17 cellular contexts compared by ENCODE assay signal in genomic region chr15:65494066-65494465, GRCh38. TPM values are rescaled to one million over a fixed set of nuclear protein-coding genes. Genes with fewer than 3 reads are reported as not detected.
DNase-seq lines count a peak whose midpoint lies in the region; ATAC-seq and TF ChIP-seq lines count a peak whose summit lies in the region.
"Had no signal": no experiment of that assay in that cellular context is flagged by ENCODE, and none has a peak within 500 bp of the region (broad histone marks: within the 10 kb centered on the region; RNA-seq: fewer than 3 reads in every experiment).

No MANE protein-coding gene starts in this region.

- H3K27ac ChIP-seq in right atrium auricular region (no peak overlapping the region), SJCRH30 (no peak overlapping the region)
- H3K27ac ChIP-seq: BLaER1 treated with 17β-estradiol and CSF1 and Interleukin-3, amounts not matched to agents 10 nM and 100 nM had no signal

- ATAC-seq in natural killer cell: no peak
- no peak for ATAC-seq in natural killer cell treated with Interleukin-12 subunit alpha and Interleukin-12 subunit beta and Interleukin-15 and Interleukin-18, amount 100 ng/mL, for 72 hours

- H3K36me3 ChIP-seq in right atrium auricular region (peaks cover 60% of the 10 kb centered on the region), SJCRH30 (peaks cover 65% of the 10 kb centered on the region)

- CTCF ChIA-PET in HEK293T (lab: Yijun Ruan, JAX): no interaction called here

- H3K9me3 Mint-ChIP-seq in natural killer cell: no peaks in the 10 kb centered on the region
- H3K9me3 Mint-ChIP-seq in natural killer cell treated with Interleukin-12 subunit alpha and Interleukin-12 subunit beta and Interleukin-15 and Interleukin-18, amount 100 ng/mL, for 72 hours: no peaks in the 10 kb centered on the region
- H3K9me3 Mint-ChIP-seq: CD14-positive monocyte; CD4-positive, alpha-beta T cell; CD8-positive, alpha-beta memory T cell had no signal

- POLR2A ChIA-PET in HEK293T (lab: Yijun Ruan, JAX): no interaction called here

- peak overlapping the region; percentile 25 to 68 for H3K27ac Mint-ChIP-seq in natural killer cell
- H3K27ac Mint-ChIP-seq in natural killer cell treated with Interleukin-12 subunit alpha and Interleukin-12 subunit beta and Interleukin-15 and Interleukin-18, amount 100 ng/mL, for 72 hours: no peak overlapping the region
- H3K27ac Mint-ChIP-seq: B cell; CD4-positive, alpha-beta T cell had no signal

- intact Hi-C loops in natural killer cell (cut with micrococcal nuclease): no loop called here

- H3K4me1 ChIP-seq in right atrium auricular region: no peaks in the 10 kb centered on the region
- no peaks in the 10 kb centered on the region for H3K4me1 ChIP-seq in SJCRH30
- H3K4me1 ChIP-seq: HAP-1 had no signal

- DNase-seq in natural killer cell (no peak), epithelial cell of proximal tubule (ENCODE audit: low read depth) (peak; percentile 15), left kidney (ENCODE audit: low read depth, low spot score) (peak; percentile 75), HEK293T (ENCODE audit: extremely low spot score) (no peak), right atrium auricular region (ENCODE audit: low spot score) (no peak), SJCRH30 (no peak)
- DNase-seq in natural killer cell treated with Interleukin-12 subunit alpha and Interleukin-12 subunit beta and Interleukin-15 and Interleukin-18, amount 100 ng/mL, for 72 hours (ENCODE audit: low spot score): no peak
- DNase-seq: CD4-positive, alpha-beta T cell; CD8-positive, alpha-beta memory T cell; DMS53; DMS79 treated with DMSO at 0.1 percent for 48 hours; GF-D8; GOT3 had no signal

- no peak for TF ChIP-seq CTCF in natural killer cell (IDR thresholded peaks at IDR 0.05)
- no peak for TF ChIP-seq CTCF in epithelial cell of proximal tubule (conservative IDR thresholded peaks at IDR 0.05; ENCODE audit: low read depth, low read length)
- no peak for TF ChIP-seq CTCF in right atrium auricular region (IDR thresholded peaks at IDR 0.05)

- no peaks in the 10 kb centered on the region for H3K27me3 Mint-ChIP-seq in natural killer cell (ENCODE audit: low read depth in 2 of 2)
- no peaks in the 10 kb centered on the region for H3K27me3 Mint-ChIP-seq in natural killer cell treated with Interleukin-12 subunit alpha and Interleukin-12 subunit beta and Interleukin-15 and Interleukin-18, amount 100 ng/mL, for 72 hours
- H3K27me3 Mint-ChIP-seq: B cell; CD4-positive, alpha-beta T cell; CD8-positive, alpha-beta memory T cell had no signal

- H3K27me3 ChIP-seq in right atrium auricular region (no peaks in the 10 kb centered on the region), SJCRH30 (no peaks in the 10 kb centered on the region)
- H3K27me3 ChIP-seq: BLaER1 treated with 17β-estradiol and CSF1 and Interleukin-3, amounts not matched to agents 10 nM and 100 nM had no signal

- no peaks in the 10 kb centered on the region for H3K9me3 ChIP-seq in right atrium auricular region
- no peaks in the 10 kb centered on the region for H3K9me3 ChIP-seq in SJCRH30 (replicated peaks)
- H3K9me3 ChIP-seq: BLaER1 treated with 17β-estradiol and CSF1 and Interleukin-3, amounts not matched to agents 10 nM and 100 nM; HAP-1 had no signal

- H3K4me3 ChIP-seq in epithelial cell of proximal tubule (ENCODE audit: low read depth, low read length) (no peak overlapping the region), right atrium auricular region (no peak overlapping the region), SJCRH30 (no peak overlapping the region)
- H3K4me3 ChIP-seq: BLaER1 treated with 17β-estradiol and CSF1 and Interleukin-3, amounts not matched to agents 10 nM and 100 nM; HAP-1 had no signal

- peaks cover 7 to 12% of the 10 kb centered on the region in 2 donors for H3K4me1 Mint-ChIP-seq in natural killer cell
- peaks cover 7 to 8% of the 10 kb centered on the region in 2 donors for H3K4me1 Mint-ChIP-seq in natural killer cell treated with Interleukin-12 subunit alpha and Interleukin-12 subunit beta and Interleukin-15 and Interleukin-18, amount 100 ng/mL, for 72 hours (ENCODE audit: low read depth in 2 of 2)
- H3K4me1 Mint-ChIP-seq: CD14-positive monocyte had no signal

- no peaks in the 10 kb centered on the region for H3K36me3 Mint-ChIP-seq in natural killer cell
- peaks cover 7% of the 10 kb centered on the region for H3K36me3 Mint-ChIP-seq in natural killer cell treated with Interleukin-12 subunit alpha and Interleukin-12 subunit beta and Interleukin-15 and Interleukin-18, amount 100 ng/mL, for 72 hours

- H3K4me3 Mint-ChIP-seq in natural killer cell: no peak overlapping the region
- H3K4me3 Mint-ChIP-seq in natural killer cell treated with Interleukin-12 subunit alpha and Interleukin-12 subunit beta and Interleukin-15 and Interleukin-18, amount 100 ng/mL, for 72 hours: no peak overlapping the region
- H3K4me3 Mint-ChIP-seq: B cell; CD14-positive monocyte; CD4-positive, alpha-beta T cell; CD8-positive, alpha-beta memory T cell had no signal

TF ChIP-seq in HEK293T, 16 proteins besides CTCF, POLR2A, EP300 and RAD21:
- no peak for TF ChIP-seq ARNT (IDR thresholded peaks at IDR 0.05)
- no peak for TF ChIP-seq FOXK2 (IDR thresholded peaks at IDR 0.05)
- TF ChIP-seq FOXM1 (IDR thresholded peaks at IDR 0.05; ENCODE audit: borderline replicate concordance): no peak
- TF ChIP-seq, protein P1, sequence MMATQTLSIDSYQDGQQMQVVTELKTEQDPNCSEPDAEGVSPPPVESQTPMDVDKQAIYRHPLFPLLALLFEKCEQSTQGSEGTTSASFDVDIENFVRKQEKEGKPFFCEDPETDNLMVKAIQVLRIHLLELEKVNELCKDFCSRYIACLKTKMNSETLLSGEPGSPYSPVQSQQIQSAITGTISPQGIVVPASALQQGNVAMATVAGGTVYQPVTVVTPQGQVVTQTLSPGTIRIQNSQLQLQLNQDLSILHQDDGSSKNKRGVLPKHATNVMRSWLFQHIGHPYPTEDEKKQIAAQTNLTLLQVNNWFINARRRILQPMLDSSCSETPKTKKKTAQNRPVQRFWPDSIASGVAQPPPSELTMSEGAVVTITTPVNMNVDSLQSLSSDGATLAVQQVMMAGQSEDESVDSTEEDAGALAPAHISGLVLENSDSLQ (IDR thresholded peaks at IDR 0.05): no peak
- no peak for TF ChIP-seq LEF1 (IDR thresholded peaks at IDR 0.05; ENCODE audit: borderline replicate concordance)
- TF ChIP-seq ELF4 (IDR thresholded peaks at IDR 0.05): no peak
- TF ChIP-seq ZNF384 (IDR thresholded peaks at IDR 0.05): no peak
- TF ChIP-seq SUZ12 (IDR thresholded peaks at IDR 0.05): no peak
- no peak for TF ChIP-seq L3MBTL2 (conservative IDR thresholded peaks at IDR 0.05)
- no peak for TF ChIP-seq TARDBP (IDR thresholded peaks at IDR 0.05)
- no peak for TF ChIP-seq CTBP1 (IDR thresholded peaks at IDR 0.05; ENCODE audit: borderline replicate concordance)
- TF ChIP-seq FOXA1 (IDR thresholded peaks at IDR 0.05): no peak
- TF ChIP-seq BHLHE40 (IDR thresholded peaks at IDR 0.05; ENCODE audit: borderline replicate concordance): no peak
- no peak for TF ChIP-seq HDGF (IDR thresholded peaks at IDR 0.05; ENCODE audit: borderline replicate concordance)
- TF ChIP-seq SP1 (IDR thresholded peaks at IDR 0.05): no peak
- TF ChIP-seq NFRKB (IDR thresholded peaks at IDR 0.05): no peak

RNA-seq across cellular contexts. Expression of gene DPP8, which starts 23.4 kb away (rescaled TPM):
- total RNA-seq in natural killer cell: 10 to 100 TPM; 51.7 to 64.8 (median 62.4) TPM
- total RNA-seq in natural killer cell treated with Interleukin-12 subunit alpha and Interleukin-12 subunit beta and Interleukin-15 and Interleukin-18, amount 100 ng/mL, for 72 hours: 10 to 100 TPM; 46.4 to 48.5 TPM
- total RNA-seq in epithelial cell of proximal tubule: 17.2 and 25.7 TPM in 2 replicates
- total RNA-seq in right atrium auricular region: 10 to 100 TPM; 22.2 to 28.8 TPM
- 30.7 and 34.7 TPM in 2 replicates for total RNA-seq in SJCRH30 (2014; rRNA removed; shearing (Covaris generic))

RNA-seq across cellular contexts. Expression of gene HACD3, which starts 36.2 kb away (rescaled TPM):
- 10 to 100 TPM; 13.5 to 24.7 (median 15.1) TPM for total RNA-seq in natural killer cell
- 10 to 100 TPM; 39.3 to 49.6 TPM for total RNA-seq in natural killer cell treated with Interleukin-12 subunit alpha and Interleukin-12 subunit beta and Interleukin-15 and Interleukin-18, amount 100 ng/mL, for 72 hours
- total RNA-seq in epithelial cell of proximal tubule: 127 and 157 TPM in 2 replicates
- total RNA-seq in right atrium auricular region: 10 to 100 TPM; 15.3 to 20.5 TPM
- 183 and 186 TPM in 2 replicates for total RNA-seq in SJCRH30 (2014; rRNA removed; shearing (Covaris generic))

Comparison
In these comparisons a context has a peak if more than half of its experiments do, and no peak if none do; other contexts are left out.
1. H3K27ac Mint-ChIP-seq: peak in natural killer cell (2 of 2); none in natural killer cell treated with Interleukin-12 subunit alpha and Interleukin-12 subunit beta and Interleukin-15 and Interleukin-18, amount 100 ng/mL, for 72 hours (0 of 2).
2. DNase-seq: peak in epithelial cell of proximal tubule (single experiment) and left kidney (single experiment); none in natural killer cell (single experiment), natural killer cell treated with Interleukin-12 subunit alpha and Interleukin-12 subunit beta and Interleukin-15 and Interleukin-18, amount 100 ng/mL, for 72 hours (single experiment), HEK293T (single experiment), right atrium auricular region (single experiment) and SJCRH30 (0 of 2).